28 cellular contexts compared by ENCODE assay signal in the genomic region with DNA sequence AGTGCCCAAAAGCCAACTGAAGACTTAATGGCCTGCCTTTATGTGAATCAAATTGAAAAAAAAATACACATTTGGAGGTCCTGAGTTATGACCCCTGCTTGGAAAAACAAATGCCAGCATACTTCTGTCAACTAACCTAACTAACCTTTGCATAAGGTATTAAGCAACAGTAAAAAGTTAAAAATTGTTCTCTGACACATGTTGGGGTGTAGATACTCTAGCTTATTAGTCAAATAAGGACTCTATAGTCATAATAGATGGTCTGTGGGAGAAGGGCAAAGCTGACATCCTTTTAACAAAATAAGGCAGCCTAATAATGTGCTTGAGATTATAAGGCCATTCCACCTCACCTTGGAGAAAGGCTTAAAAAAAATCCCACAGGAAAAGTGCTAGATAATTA.
A peak's percentile ranks its signal among the peaks of the same experiment; 100 is the strongest.
DNase-seq lines count a peak whose midpoint lies in the region; ATAC-seq and TF ChIP-seq lines count a peak whose summit lies in the region.
"Had no signal": no experiment of that assay in that cellular context is flagged by ENCODE, and none has a peak within 500 bp of the region (broad histone marks: within the 10 kb centered on the region; RNA-seq: fewer than 3 reads in every experiment).

No MANE protein-coding gene starts in this region.

- intact Hi-C loops in sigmoid colon (cut with DNase I), result no loop called here

- H3K27me3 Mint-ChIP-seq in activated naive CD4-positive, alpha-beta T cell treated with anti-CD3 and anti-CD28 coated beads, Interleukin-2, amount 50 U/mL, for 24 hours, result no peaks in the 10 kb centered on the region
- no peaks in the 10 kb centered on the region for H3K27me3 Mint-ChIP-seq in activated naive CD4-positive, alpha-beta T cell treated with anti-CD3 and anti-CD28 coated beads, Interleukin-2, amount 10 ng/mL, durations not matched to agents 7 days and 5 days
- no peaks in the 10 kb centered on the region for H3K27me3 Mint-ChIP-seq in activated naive CD8-positive, alpha-beta T cell treated with anti-CD3 and anti-CD28 coated beads for 36 hours
- H3K27me3 Mint-ChIP-seq: activated B cell treated with CpG ODN at 0.5 μM for 24 hours had no signal

- peaks cover 21% of the 10 kb centered on the region for H3K9me3 Mint-ChIP-seq in activated naive CD4-positive, alpha-beta T cell treated with anti-CD3 and anti-CD28 coated beads, Interleukin-2, amount 50 U/mL, for 24 hours
- peaks cover 2% of the 10 kb centered on the region for H3K9me3 Mint-ChIP-seq in activated naive CD4-positive, alpha-beta T cell treated with anti-CD3 and anti-CD28 coated beads, Interleukin-2, amount 10 ng/mL, durations not matched to agents 7 days and 5 days
- peaks cover 18% of the 10 kb centered on the region for H3K9me3 Mint-ChIP-seq in activated naive CD8-positive, alpha-beta T cell treated with anti-CD3 and anti-CD28 coated beads for 36 hours
- no peaks in the 10 kb centered on the region for H3K9me3 Mint-ChIP-seq in stimulated activated effector memory CD8-positive, alpha-beta T cell treated with anti-CD3 and anti-CD28 coated beads, Interleukin-12 subunit alpha, Interleukin-12 subunit beta, amount 100 ng/mL, for 72 hours
- H3K9me3 Mint-ChIP-seq: activated B cell treated with CpG ODN at 0.5 μM for 24 hours, endodermal cell, HFFc6 had no signal

- H3K36me3 Mint-ChIP-seq in activated naive CD4-positive, alpha-beta T cell treated with anti-CD3 and anti-CD28 coated beads, Interleukin-2, amount 50 U/mL, for 24 hours, result peaks cover 46% of the 10 kb centered on the region
- H3K36me3 Mint-ChIP-seq in activated naive CD4-positive, alpha-beta T cell treated with anti-CD3 and anti-CD28 coated beads, Interleukin-2, amount 10 ng/mL, durations not matched to agents 7 days and 5 days, result peaks cover 47% of the 10 kb centered on the region
- peaks cover 76% of the 10 kb centered on the region for H3K36me3 Mint-ChIP-seq in activated naive CD8-positive, alpha-beta T cell treated with anti-CD3 and anti-CD28 coated beads for 36 hours
- peaks cover 38% of the 10 kb centered on the region for H3K36me3 Mint-ChIP-seq in stimulated activated effector memory CD8-positive, alpha-beta T cell treated with anti-CD3 and anti-CD28 coated beads, Interleukin-12 subunit alpha, Interleukin-12 subunit beta, amount 100 ng/mL, for 72 hours

- TF ChIP-seq CTCF in sigmoid colon (IDR thresholded peaks at IDR 0.05), result no peak

- ATAC-seq in GM19351 (IDR thresholded peaks at IDR 0.05; ENCODE audit: unreplicated experiment), result peak; percentile 34
- ATAC-seq in stimulated activated effector memory CD8-positive, alpha-beta T cell treated with anti-CD3 and anti-CD28 coated beads, Interleukin-12 subunit alpha, Interleukin-12 subunit beta, amount 100 ng/mL, for 72 hours, result peak; percentile 57
- no peak for ATAC-seq in GM21619 (IDR thresholded peaks at IDR 0.05; ENCODE audit: unreplicated experiment)
- ATAC-seq: esophagus mucosa had no signal

- H3K4me1 ChIP-seq in sigmoid colon, result peaks cover 0 to 11% (median 5%) of the 10 kb centered on the region in 4 donors
- H3K4me1 ChIP-seq: BLaER1, neural progenitor cell, parathyroid adenoma had no signal

- no peak overlapping the region for H3K4me3 Mint-ChIP-seq in activated naive CD4-positive, alpha-beta T cell treated with anti-CD3 and anti-CD28 coated beads, Interleukin-2, amount 50 U/mL, for 24 hours
- H3K4me3 Mint-ChIP-seq in activated naive CD4-positive, alpha-beta T cell treated with anti-CD3 and anti-CD28 coated beads, Interleukin-2, amount 10 ng/mL, durations not matched to agents 7 days and 5 days, result no peak overlapping the region
- H3K4me3 Mint-ChIP-seq in activated naive CD8-positive, alpha-beta T cell treated with anti-CD3 and anti-CD28 coated beads for 36 hours, result no peak overlapping the region
- no peak overlapping the region for H3K4me3 Mint-ChIP-seq in stimulated activated effector memory CD8-positive, alpha-beta T cell treated with anti-CD3 and anti-CD28 coated beads, Interleukin-12 subunit alpha, Interleukin-12 subunit beta, amount 100 ng/mL, for 72 hours
- H3K4me3 Mint-ChIP-seq: activated B cell treated with CpG ODN at 0.5 μM for 24 hours, endodermal cell, HFFc6, neural progenitor cell had no signal

- TF ChIP-seq POLR2A in sigmoid colon (IDR thresholded peaks at IDR 0.05), result no peak

- H3K4me3 ChIP-seq in sigmoid colon, result no peak overlapping the region
- H3K4me3 ChIP-seq: BLaER1, GM23248, heart left ventricle, neural progenitor cell, SJSA1 had no signal

- no peak for TF ChIP-seq EP300 in sigmoid colon (IDR thresholded peaks at IDR 0.05)

- H3K27ac Mint-ChIP-seq in activated naive CD4-positive, alpha-beta T cell treated with anti-CD3 and anti-CD28 coated beads, Interleukin-2, amount 50 U/mL, for 24 hours, result peak overlapping the region; percentile 97
- H3K27ac Mint-ChIP-seq in activated naive CD4-positive, alpha-beta T cell treated with anti-CD3 and anti-CD28 coated beads, Interleukin-2, amount 10 ng/mL, durations not matched to agents 7 days and 5 days, result no peak overlapping the region
- peak overlapping the region; percentile 89 for H3K27ac Mint-ChIP-seq in activated naive CD8-positive, alpha-beta T cell treated with anti-CD3 and anti-CD28 coated beads for 36 hours
- H3K27ac Mint-ChIP-seq in stimulated activated effector memory CD8-positive, alpha-beta T cell treated with anti-CD3 and anti-CD28 coated beads, Interleukin-12 subunit alpha, Interleukin-12 subunit beta, amount 100 ng/mL, for 72 hours, result peak overlapping the region; percentile 54
- H3K27ac Mint-ChIP-seq: endodermal cell, HFFc6, neural progenitor cell had no signal

- H3K36me3 ChIP-seq in sigmoid colon, result no peaks in the 10 kb centered on the region
- H3K36me3 ChIP-seq: heart left ventricle, neural progenitor cell, SJSA1 had no signal

- CTCF ChIA-PET in activated naive CD4-positive, alpha-beta T cell treated with anti-CD3 and anti-CD28 coated beads, Interleukin-2, amount 10 ng/mL, durations not matched to agents 7 days and 5 days (lab: Charles Lee), result no interaction called here

- no peak overlapping the region for H3K27ac ChIP-seq in sigmoid colon
- H3K27ac ChIP-seq: BLaER1, GM23248, heart left ventricle, neural progenitor cell, parathyroid adenoma, SJSA1 had no signal

- peaks cover 100% of the 10 kb centered on the region for H3K4me1 Mint-ChIP-seq in activated naive CD4-positive, alpha-beta T cell treated with anti-CD3 and anti-CD28 coated beads, Interleukin-2, amount 50 U/mL, for 24 hours
- peaks cover 18% of the 10 kb centered on the region for H3K4me1 Mint-ChIP-seq in activated naive CD4-positive, alpha-beta T cell treated with anti-CD3 and anti-CD28 coated beads, Interleukin-2, amount 10 ng/mL, durations not matched to agents 7 days and 5 days
- peaks cover 87% of the 10 kb centered on the region for H3K4me1 Mint-ChIP-seq in activated naive CD8-positive, alpha-beta T cell treated with anti-CD3 and anti-CD28 coated beads for 36 hours
- H3K4me1 Mint-ChIP-seq in stimulated activated effector memory CD8-positive, alpha-beta T cell treated with anti-CD3 and anti-CD28 coated beads, Interleukin-12 subunit alpha, Interleukin-12 subunit beta, amount 100 ng/mL, for 72 hours, result peaks cover 81% of the 10 kb centered on the region
- H3K4me1 Mint-ChIP-seq: endodermal cell had no signal

- DNase-seq in activated naive CD4-positive, alpha-beta T cell treated with anti-CD3 and anti-CD28 coated beads, Interleukin-2, amount 10 ng/mL, durations not matched to agents 7 days and 5 days, result no peak
- DNase-seq in activated naive CD8-positive, alpha-beta T cell treated with anti-CD3 and anti-CD28 coated beads for 36 hours, result no peak
- DNase-seq in stimulated activated effector memory CD8-positive, alpha-beta T cell treated with anti-CD3 and anti-CD28 coated beads, Interleukin-12 subunit alpha, Interleukin-12 subunit beta, amount 100 ng/mL, for 72 hours (ENCODE audit: low spot score in 2 of 2), result no peak
- no peak for DNase-seq in inferior parietal cortex (ENCODE audit: extremely low spot score)
- no peak for DNase-seq in sigmoid colon
- DNase-seq: activated B cell treated with CpG ODN at 0.5 μM for 24 hours; activated naive CD4-positive, alpha-beta T cell treated with anti-CD3 and anti-CD28 coated beads, Interleukin-2, amount 50 U/mL, for 16 hours; activated T-cell treated with anti-CD3 and anti-CD28 coated beads, Interleukin-2, amount 50 U/mL, for 48 hours; DND-41; endodermal cell; foreskin fibroblast; GM23248; heart left ventricle; HFFc6; kidney glomerular epithelial cell; NCI-H1092 treated with DMSO at 0.1 percent for 48 hours; NCI-H2029 treated with DMSO at 0.1 percent for 48 hours; NCI-H82; right cardiac atrium; stimulated activated CD4-positive, alpha-beta T cell treated with anti-CD3 and anti-CD28 coated beads, Interleukin-2, amount 100 ng/mL, for 48 hours had no signal

- H3K27me3 ChIP-seq in sigmoid colon, result no peaks in the 10 kb centered on the region
- H3K27me3 ChIP-seq: BLaER1, heart left ventricle, neural progenitor cell, SJSA1 had no signal

- no peaks in the 10 kb centered on the region for H3K9me3 ChIP-seq in sigmoid colon
- H3K9me3 ChIP-seq: BLaER1, heart left ventricle, SJSA1 had no signal
